In the genomic region with DNA sequence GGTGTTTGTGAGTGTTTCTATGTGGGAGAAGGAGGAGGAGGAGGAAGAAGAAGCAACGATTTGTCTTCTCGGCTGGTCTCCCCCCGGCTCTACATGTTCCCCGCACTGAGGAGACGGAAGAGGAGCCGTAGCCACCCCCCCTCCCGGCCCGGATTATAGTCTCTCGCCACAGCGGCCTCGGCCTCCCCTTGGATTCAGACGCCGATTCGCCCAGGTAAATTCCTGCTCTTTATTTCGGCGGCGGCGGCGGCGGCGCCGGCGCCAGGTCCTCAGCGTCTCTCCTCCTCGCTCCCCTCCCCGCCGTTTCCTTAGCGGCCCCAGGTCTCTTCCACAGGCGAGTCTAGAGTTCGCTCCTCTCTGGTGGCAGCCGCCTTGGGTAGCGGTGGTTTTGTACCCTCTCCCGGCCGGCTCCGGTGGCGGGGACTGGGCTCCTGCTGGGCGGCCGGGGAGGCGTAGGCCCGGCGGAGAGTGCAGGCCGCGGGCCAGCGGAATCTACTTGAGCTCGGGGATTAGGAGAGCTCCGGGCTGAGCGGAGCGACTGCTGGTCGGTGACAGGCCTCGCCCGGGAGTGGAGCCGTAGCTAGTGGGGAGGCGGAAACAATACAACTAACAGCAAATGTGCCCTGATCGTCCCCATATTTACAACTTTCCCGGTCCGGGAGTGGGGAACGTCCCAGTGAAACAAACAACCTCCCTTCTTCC, we compare ENCODE assay signal across 7 cellular contexts. TPM values are rescaled to one million over a fixed set of nuclear protein-coding genes. Genes with fewer than 3 reads are reported as not detected.
DNase-seq lines count a peak whose midpoint lies in the region; ATAC-seq and TF ChIP-seq lines count a peak whose summit lies in the region.

No MANE protein-coding gene starts in this region.

- TF ChIP-seq CTCF in lower lobe of right lung (IDR thresholded peaks at IDR 0.05), result no peak

- intact Hi-C loops in lower lobe of right lung (cut with DNase I), result no loop called here

- DNase-seq in NCI-H345 treated with DMSO at 0.1 percent for 48 hours (lab: John Stamatoyannopoulos, UW; ENCODE audit: unreplicated experiment), result peak; percentile 55
- peak; percentile 52 for DNase-seq in activated CD4-positive, alpha-beta T cell treated with anti-CD3 and anti-CD28 coated beads, Interleukin-2, amount 50 U/mL, for 1 hour
- peak; percentile 84 for DNase-seq in lower lobe of right lung
- DNase-seq in stimulated activated CD4-positive, alpha-beta T cell treated with anti-CD3 and anti-CD28 coated beads, TNF-alpha, amount 100 ng/mL, for 24 hours (ENCODE audit: low read depth in 3 of 3), result peak; percentile 17 to 50 (median 22)

- no peaks in the 10 kb centered on the region for H3K9me3 ChIP-seq in duodenal mucosa (ENCODE audit: control insufficient read depth in 1 of 2, low read length in 2 of 2)
- no peaks in the 10 kb centered on the region for H3K9me3 ChIP-seq in lower lobe of right lung

- peak overlapping the region; percentile 98 for H3K27ac ChIP-seq in duodenal mucosa (ENCODE audit: low read depth, low read length)
- peak overlapping the region; percentile 95 for H3K27ac ChIP-seq in lower lobe of right lung

- H3K27me3 ChIP-seq in duodenal mucosa (ENCODE audit: control insufficient read depth in 1 of 2, insufficient read depth in 2 of 2, low read length in 2 of 2) (no peaks in the 10 kb centered on the region), lower lobe of right lung (ENCODE audit: low read depth) (no peaks in the 10 kb centered on the region)

- peaks cover 28 to 44% of the 10 kb centered on the region in 2 donors for H3K4me1 ChIP-seq in duodenal mucosa (ENCODE audit: control insufficient read depth in 1 of 2, insufficient read depth in 2 of 2, low read length in 2 of 2)
- H3K4me1 ChIP-seq in lower lobe of right lung, result peaks cover 49% of the 10 kb centered on the region

- H3K36me3 ChIP-seq in duodenal mucosa (ENCODE audit: control insufficient read depth in 1 of 2, insufficient read depth in 2 of 2, low read length in 2 of 2) (no peaks in the 10 kb centered on the region), lower lobe of right lung (no peaks in the 10 kb centered on the region)

- H3K9ac ChIP-seq in duodenal mucosa (ENCODE audit: low read depth in 1 of 2, low read length in 2 of 2), result peak overlapping the region; percentile 94 to 98

- ATAC-seq in GM18520 (IDR thresholded peaks at IDR 0.05; ENCODE audit: unreplicated experiment) (peak; percentile 17), HG03045 (IDR thresholded peaks at IDR 0.05; ENCODE audit: unreplicated experiment) (peak; percentile 28), lower lobe of right lung (peak; percentile 75 to 79)

- H3K4me3 ChIP-seq in duodenal mucosa (ENCODE audit: low read depth in 1 of 2, low read length in 2 of 2) (peak overlapping the region; percentile 95 to 98), lower lobe of right lung (peak overlapping the region; percentile 81)

RNA-seq across cellular contexts. Expression of a gene that starts 0.5 kb away (rescaled TPM):
- total RNA-seq in lower lobe of right lung, result 67.3 TPM

Comparison
In these comparisons a context has a peak if more than half of its experiments do, and no peak if none do; other contexts are left out.
1. Peak in every context shown above with its lines: DNase-seq, ATAC-seq, H3K4me3 ChIP-seq and H3K27ac ChIP-seq.
2. ATAC-seq: peak in every context shown above with its lines; median percentile 77 in lower lobe of right lung; 28 in HG03045; 17 in GM18520.
3. DNase-seq: peak in every context shown above with its lines; median percentile 84 in lower lobe of right lung; 55 in NCI-H345 treated with DMSO at 0.1 percent for 48 hours; 52 in activated CD4-positive, alpha-beta T cell treated with anti-CD3 and anti-CD28 coated beads, Interleukin-2, amount 50 U/mL, for 1 hour; 22 in stimulated activated CD4-positive, alpha-beta T cell treated with anti-CD3 and anti-CD28 coated beads, TNF-alpha, amount 100 ng/mL, for 24 hours.